ENCODE assay signal across 1 cellular context in the genomic region with DNA sequence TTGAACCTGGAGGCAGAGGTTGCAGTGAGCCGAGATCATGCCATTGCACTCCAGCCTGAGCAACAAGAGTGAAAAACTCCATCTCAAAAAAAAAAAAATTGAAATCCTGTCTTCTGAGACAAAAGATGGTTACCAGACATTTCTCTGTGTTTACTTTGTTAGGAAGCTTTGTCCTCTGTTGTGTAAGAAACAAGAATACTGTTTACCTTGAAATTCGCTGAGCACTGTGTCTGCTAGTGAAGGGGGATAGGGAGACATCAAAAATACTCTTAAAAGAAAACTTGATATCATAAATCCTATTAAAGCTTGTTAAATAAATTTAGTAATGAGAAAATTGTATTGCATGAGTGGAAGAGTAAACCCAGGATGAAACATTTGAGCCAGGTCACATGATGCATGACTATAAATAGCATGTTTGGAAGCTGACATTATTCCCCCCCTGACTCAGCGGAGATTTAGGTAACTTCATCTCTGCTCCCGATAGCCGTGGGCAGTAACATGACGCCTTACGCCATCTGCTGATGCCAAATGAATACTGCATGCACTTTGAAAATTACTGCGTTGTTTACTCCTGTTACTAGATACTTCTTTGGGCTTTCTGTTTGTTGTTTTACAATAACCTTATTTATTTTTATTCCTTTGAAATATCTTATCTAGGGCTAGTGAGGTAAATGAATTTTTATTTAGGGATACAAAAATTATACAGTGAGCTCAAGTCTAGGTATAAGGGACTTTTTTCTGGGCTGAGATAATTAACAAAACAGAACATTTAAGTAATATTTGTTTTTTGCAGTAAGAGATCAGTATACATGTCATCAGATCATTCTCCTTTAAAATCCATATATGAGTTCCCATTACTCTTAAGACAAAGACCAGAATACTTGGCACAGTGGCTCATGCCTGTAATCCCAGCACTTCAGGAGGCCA.
A peak's percentile ranks its signal among the peaks of the same experiment; 100 is the strongest.
TF ChIP-seq lines count a peak whose summit lies in the region.

No MANE protein-coding gene starts in this region.

TF ChIP-seq in K562, 482 proteins besides CTCF, POLR2A, EP300 and RAD21 (continued from another document and continues in another):
- TF ChIP-seq GTF2E2 (tag; IDR thresholded peaks at IDR 0.05) (no peak), HMG20B (CRISPR knock-in tag; IDR thresholded peaks at IDR 0.05) (no peak), ILK (tag; IDR thresholded peaks at IDR 0.05; ENCODE audit: borderline replicate concordance, low read depth) (no peak), L3MBTL2 (IDR thresholded peaks at IDR 0.05) (peak; percentile 46), HDAC2 (IDR thresholded peaks at IDR 0.05) (peak; percentile 46; the same call in 1 of the 2 replicates), ZNF507 (tag; conservative IDR thresholded peaks at IDR 0.05) (no peak), CC2D1A (IDR thresholded peaks at IDR 0.05) (peak; percentile 73; the same call in 1 of the 2 replicates), ILF3 (IDR thresholded peaks at IDR 0.05; ENCODE audit: borderline replicate concordance) (no peak), TGIF2 (CRISPR knock-in tag; IDR thresholded peaks at IDR 0.05) (no peak), ETV5 (CRISPR knock-in tag; IDR thresholded peaks at IDR 0.05; ENCODE audit: low read depth) (no peak), TAF1 (IDR thresholded peaks at IDR 0.05; ENCODE audit: control insufficient read depth, extremely low read depth, insufficient read depth, low read length, severe bottlenecking) (no peak), SUPT5H (IDR thresholded peaks at IDR 0.05) (no peak), SOX6 (IDR thresholded peaks at IDR 0.05) (peak; percentile 48; the same call in 1 of the 2 replicates), ZNF316 (IDR thresholded peaks at IDR 0.05) (peak; percentile 69; the same call in 1 of the 2 replicates), RBM14 (IDR thresholded peaks at IDR 0.05; ENCODE audit: borderline replicate concordance, insufficient read depth, low read depth, low read length) (no peak), PHTF2 (CRISPR knock-in tag; IDR thresholded peaks at IDR 0.05) (no peak), CEBPB (tag; IDR thresholded peaks at IDR 0.05) (peak; percentile 42), ELF1 (tag; IDR thresholded peaks at IDR 0.05) (no peak), CBX3 (IDR thresholded peaks at IDR 0.05; ENCODE audit: borderline replicate concordance in 1 of 2, low read length in 2 of 2) (peak in 1 of 2 experiments; percentile 69; a peak in 1 of 3 replicates), TCF7 (IDR thresholded peaks at IDR 0.05; ENCODE audit: borderline replicate concordance) (no peak), NCOR1 (IDR thresholded peaks at IDR 0.05) (peak; percentile 38; the same call in 1 of the 2 replicates), BRCA1 (IDR thresholded peaks at IDR 0.05) (no peak), BRCA1 (CRISPR knock-in tag; IDR thresholded peaks at IDR 0.05) (no peak), ZNF133 (CRISPR knock-in tag; IDR thresholded peaks at IDR 0.05) (no peak), NEUROD1 (IDR thresholded peaks at IDR 0.05; ENCODE audit: borderline replicate concordance, low read depth, low read length, partially characterized antibody) (no peak), BHLHE40 (IDR thresholded peaks at IDR 0.05; ENCODE audit: low read length) (peak; percentile 20; the same call in 1 of the 2 replicates), NFE2L1 (tag; IDR thresholded peaks at IDR 0.05; ENCODE audit: borderline replicate concordance, low read depth) (no peak), TRIM28 (IDR thresholded peaks at IDR 0.05) (no peak), SREBF1 (IDR thresholded peaks at IDR 0.05; ENCODE audit: borderline replicate concordance, low read depth, low read length) (no peak), BACH1 (tag; IDR thresholded peaks at IDR 0.05) (peak; percentile 65), ARID1B (IDR thresholded peaks at IDR 0.05) (peak; percentile 43; the same call in 1 of the 2 replicates)
- TF ChIP-seq, protein P1, sequence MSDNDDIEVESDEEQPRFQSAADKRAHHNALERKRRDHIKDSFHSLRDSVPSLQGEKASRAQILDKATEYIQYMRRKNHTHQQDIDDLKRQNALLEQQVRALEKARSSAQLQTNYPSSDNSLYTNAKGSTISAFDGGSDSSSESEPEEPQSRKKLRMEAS (CRISPR knock-in tag; IDR thresholded peaks at IDR 0.05), result no peak
- TF ChIP-seq, protein P2, sequence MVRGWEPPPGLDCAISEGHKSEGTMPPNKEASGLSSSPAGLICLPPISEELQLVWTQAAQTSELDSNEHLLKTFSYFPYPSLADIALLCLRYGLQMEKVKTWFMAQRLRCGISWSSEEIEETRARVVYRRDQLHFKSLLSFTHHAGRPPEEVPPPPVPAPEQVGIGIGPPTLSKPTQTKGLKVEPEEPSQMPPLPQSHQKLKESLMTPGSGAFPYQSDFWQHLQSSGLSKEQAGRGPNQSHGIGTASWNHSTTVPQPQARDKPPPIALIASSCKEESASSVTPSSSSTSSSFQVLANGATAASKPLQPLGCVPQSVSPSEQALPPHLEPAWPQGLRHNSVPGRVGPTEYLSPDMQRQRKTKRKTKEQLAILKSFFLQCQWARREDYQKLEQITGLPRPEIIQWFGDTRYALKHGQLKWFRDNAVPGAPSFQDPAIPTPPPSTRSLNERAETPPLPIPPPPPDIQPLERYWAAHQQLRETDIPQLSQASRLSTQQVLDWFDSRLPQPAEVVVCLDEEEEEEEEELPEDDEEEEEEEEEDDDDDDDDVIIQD (CRISPR knock-in tag; IDR thresholded peaks at IDR 0.05), result no peak
- TF ChIP-seq, protein P3, sequence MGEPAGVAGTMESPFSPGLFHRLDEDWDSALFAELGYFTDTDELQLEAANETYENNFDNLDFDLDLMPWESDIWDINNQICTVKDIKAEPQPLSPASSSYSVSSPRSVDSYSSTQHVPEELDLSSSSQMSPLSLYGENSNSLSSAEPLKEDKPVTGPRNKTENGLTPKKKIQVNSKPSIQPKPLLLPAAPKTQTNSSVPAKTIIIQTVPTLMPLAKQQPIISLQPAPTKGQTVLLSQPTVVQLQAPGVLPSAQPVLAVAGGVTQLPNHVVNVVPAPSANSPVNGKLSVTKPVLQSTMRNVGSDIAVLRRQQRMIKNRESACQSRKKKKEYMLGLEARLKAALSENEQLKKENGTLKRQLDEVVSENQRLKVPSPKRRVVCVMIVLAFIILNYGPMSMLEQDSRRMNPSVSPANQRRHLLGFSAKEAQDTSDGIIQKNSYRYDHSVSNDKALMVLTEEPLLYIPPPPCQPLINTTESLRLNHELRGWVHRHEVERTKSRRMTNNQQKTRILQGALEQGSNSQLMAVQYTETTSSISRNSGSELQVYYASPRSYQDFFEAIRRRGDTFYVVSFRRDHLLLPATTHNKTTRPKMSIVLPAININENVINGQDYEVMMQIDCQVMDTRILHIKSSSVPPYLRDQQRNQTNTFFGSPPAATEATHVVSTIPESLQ (CRISPR knock-in tag; IDR thresholded peaks at IDR 0.05), result no peak
- TF ChIP-seq, protein P4, sequence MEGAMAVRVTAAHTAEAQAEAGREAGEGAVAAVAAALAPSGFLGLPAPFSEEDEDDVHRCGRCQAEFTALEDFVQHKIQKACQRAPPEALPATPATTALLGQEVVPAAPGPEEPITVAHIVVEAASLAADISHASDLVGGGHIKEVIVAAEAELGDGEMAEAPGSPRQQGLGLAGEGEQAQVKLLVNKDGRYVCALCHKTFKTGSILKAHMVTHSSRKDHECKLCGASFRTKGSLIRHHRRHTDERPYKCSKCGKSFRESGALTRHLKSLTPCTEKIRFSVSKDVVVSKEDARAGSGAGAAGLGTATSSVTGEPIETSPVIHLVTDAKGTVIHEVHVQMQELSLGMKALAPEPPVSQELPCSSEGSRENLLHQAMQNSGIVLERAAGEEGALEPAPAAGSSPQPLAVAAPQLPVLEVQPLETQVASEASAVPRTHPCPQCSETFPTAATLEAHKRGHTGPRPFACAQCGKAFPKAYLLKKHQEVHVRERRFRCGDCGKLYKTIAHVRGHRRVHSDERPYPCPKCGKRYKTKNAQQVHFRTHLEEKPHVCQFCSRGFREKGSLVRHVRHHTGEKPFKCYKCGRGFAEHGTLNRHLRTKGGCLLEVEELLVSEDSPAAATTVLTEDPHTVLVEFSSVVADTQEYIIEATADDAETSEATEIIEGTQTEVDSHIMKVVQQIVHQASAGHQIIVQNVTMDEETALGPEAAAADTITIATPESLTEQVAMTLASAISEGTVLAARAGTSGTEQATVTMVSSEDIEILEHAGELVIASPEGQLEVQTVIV (CRISPR knock-in tag; IDR thresholded peaks at IDR 0.05; ENCODE audit: borderline replicate concordance), result no peak
- TF ChIP-seq, protein P5, sequence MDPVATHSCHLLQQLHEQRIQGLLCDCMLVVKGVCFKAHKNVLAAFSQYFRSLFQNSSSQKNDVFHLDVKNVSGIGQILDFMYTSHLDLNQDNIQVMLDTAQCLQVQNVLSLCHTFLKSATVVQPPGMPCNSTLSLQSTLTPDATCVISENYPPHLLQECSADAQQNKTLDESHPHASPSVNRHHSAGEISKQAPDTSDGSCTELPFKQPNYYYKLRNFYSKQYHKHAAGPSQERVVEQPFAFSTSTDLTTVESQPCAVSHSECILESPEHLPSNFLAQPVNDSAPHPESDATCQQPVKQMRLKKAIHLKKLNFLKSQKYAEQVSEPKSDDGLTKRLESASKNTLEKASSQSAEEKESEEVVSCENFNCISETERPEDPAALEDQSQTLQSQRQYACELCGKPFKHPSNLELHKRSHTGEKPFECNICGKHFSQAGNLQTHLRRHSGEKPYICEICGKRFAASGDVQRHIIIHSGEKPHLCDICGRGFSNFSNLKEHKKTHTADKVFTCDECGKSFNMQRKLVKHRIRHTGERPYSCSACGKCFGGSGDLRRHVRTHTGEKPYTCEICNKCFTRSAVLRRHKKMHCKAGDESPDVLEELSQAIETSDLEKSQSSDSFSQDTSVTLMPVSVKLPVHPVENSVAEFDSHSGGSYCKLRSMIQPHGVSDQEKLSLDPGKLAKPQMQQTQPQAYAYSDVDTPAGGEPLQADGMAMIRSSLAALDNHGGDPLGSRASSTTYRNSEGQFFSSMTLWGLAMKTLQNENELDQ (CRISPR knock-in tag; IDR thresholded peaks at IDR 0.05; ENCODE audit: borderline replicate concordance), result no peak
- TF ChIP-seq, protein P6, sequence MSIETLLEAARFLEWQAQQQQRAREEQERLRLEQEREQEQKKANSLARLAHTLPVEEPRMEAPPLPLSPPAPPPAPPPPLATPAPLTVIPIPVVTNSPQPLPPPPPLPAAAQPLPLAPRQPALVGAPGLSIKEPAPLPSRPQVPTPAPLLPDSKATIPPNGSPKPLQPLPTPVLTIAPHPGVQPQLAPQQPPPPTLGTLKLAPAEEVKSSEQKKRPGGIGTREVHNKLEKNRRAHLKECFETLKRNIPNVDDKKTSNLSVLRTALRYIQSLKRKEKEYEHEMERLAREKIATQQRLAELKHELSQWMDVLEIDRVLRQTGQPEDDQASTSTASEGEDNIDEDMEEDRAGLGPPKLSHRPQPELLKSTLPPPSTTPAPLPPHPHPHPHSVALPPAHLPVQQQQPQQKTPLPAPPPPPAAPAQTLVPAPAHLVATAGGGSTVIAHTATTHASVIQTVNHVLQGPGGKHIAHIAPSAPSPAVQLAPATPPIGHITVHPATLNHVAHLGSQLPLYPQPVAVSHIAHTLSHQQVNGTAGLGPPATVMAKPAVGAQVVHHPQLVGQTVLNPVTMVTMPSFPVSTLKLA (conservative IDR thresholded peaks at IDR 0.05), result peak; percentile 44 to 65; a peak in 3 of 4 replicates
- TF ChIP-seq, protein P7, sequence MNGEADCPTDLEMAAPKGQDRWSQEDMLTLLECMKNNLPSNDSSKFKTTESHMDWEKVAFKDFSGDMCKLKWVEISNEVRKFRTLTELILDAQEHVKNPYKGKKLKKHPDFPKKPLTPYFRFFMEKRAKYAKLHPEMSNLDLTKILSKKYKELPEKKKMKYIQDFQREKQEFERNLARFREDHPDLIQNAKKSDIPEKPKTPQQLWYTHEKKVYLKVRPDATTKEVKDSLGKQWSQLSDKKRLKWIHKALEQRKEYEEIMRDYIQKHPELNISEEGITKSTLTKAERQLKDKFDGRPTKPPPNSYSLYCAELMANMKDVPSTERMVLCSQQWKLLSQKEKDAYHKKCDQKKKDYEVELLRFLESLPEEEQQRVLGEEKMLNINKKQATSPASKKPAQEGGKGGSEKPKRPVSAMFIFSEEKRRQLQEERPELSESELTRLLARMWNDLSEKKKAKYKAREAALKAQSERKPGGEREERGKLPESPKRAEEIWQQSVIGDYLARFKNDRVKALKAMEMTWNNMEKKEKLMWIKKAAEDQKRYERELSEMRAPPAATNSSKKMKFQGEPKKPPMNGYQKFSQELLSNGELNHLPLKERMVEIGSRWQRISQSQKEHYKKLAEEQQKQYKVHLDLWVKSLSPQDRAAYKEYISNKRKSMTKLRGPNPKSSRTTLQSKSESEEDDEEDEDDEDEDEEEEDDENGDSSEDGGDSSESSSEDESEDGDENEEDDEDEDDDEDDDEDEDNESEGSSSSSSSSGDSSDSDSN (IDR thresholded peaks at IDR 0.05; ENCODE audit: borderline replicate concordance in 1 of 2, low read depth in 2 of 2, low read length in 2 of 2), result no peak
- TF ChIP-seq, protein P8, sequence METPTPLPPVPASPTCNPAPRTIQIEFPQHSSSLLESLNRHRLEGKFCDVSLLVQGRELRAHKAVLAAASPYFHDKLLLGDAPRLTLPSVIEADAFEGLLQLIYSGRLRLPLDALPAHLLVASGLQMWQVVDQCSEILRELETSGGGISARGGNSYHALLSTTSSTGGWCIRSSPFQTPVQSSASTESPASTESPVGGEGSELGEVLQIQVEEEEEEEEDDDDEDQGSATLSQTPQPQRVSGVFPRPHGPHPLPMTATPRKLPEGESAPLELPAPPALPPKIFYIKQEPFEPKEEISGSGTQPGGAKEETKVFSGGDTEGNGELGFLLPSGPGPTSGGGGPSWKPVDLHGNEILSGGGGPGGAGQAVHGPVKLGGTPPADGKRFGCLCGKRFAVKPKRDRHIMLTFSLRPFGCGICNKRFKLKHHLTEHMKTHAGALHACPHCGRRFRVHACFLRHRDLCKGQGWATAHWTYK (CRISPR knock-in tag; IDR thresholded peaks at IDR 0.05), result no peak
- TF ChIP-seq, protein P9, sequence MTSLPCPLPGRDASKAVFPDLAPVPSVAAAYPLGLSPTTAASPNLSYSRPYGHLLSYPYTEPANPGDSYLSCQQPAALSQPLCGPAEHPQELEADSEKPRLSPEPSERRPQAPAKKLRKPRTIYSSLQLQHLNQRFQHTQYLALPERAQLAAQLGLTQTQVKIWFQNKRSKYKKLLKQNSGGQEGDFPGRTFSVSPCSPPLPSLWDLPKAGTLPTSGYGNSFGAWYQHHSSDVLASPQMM (CRISPR knock-in tag; IDR thresholded peaks at IDR 0.05), result no peak
- TF ChIP-seq, protein P10, sequence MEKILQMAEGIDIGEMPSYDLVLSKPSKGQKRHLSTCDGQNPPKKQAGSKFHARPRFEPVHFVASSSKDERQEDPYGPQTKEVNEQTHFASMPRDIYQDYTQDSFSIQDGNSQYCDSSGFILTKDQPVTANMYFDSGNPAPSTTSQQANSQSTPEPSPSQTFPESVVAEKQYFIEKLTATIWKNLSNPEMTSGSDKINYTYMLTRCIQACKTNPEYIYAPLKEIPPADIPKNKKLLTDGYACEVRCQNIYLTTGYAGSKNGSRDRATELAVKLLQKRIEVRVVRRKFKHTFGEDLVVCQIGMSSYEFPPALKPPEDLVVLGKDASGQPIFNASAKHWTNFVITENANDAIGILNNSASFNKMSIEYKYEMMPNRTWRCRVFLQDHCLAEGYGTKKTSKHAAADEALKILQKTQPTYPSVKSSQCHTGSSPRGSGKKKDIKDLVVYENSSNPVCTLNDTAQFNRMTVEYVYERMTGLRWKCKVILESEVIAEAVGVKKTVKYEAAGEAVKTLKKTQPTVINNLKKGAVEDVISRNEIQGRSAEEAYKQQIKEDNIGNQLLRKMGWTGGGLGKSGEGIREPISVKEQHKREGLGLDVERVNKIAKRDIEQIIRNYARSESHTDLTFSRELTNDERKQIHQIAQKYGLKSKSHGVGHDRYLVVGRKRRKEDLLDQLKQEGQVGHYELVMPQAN (IDR thresholded peaks at IDR 0.05; ENCODE audit: borderline replicate concordance), result no peak
